ENCODE assay signal across 8 cellular contexts in genomic region chr11:125165111-125165663, GRCh38. TPM values are rescaled to one million over a fixed set of nuclear protein-coding genes. Genes with fewer than 3 reads are reported as not detected.
A peak's percentile ranks its signal among the peaks of the same experiment; 100 is the strongest.
DNase-seq lines count a peak whose midpoint lies in the region; ATAC-seq, FAIRE-seq and TF ChIP-seq lines count a peak whose summit lies in the region.

No MANE protein-coding gene starts in this region.

- H3K4me1 ChIP-seq in Panc1 (ENCODE audit: control insufficient read depth, insufficient read depth, low read length) (no peaks in the 10 kb centered on the region), colonic mucosa (no peaks in the 10 kb centered on the region), thymus (ENCODE audit: control insufficient read depth, insufficient read depth, low read length) (peaks cover 8% of the 10 kb centered on the region)

- H3K4me3 ChIP-seq in Panc1 (ENCODE audit: low read depth in 2 of 2, low read length in 2 of 2): peak overlapping the region; percentile 44 to 51
- peak overlapping the region; percentile 49 for H3K4me3 ChIP-seq in colonic mucosa
- H3K4me3 ChIP-seq in thymus (ENCODE audit: low read length): peak overlapping the region; percentile 47

- intact Hi-C loops in Panc1 (cut with micrococcal nuclease; ENCODE audit: unreplicated experiment): loop anchor here (2.0 kb wide), 1 partner anchor 180 kb away; no protein-coding TSS in a partner anchor
- intact Hi-C loops in colonic mucosa (cut with DNase I): no loop called here

- FAIRE-seq in GM12892 (lab: Jason Lieb, UNC): no peak

- H3K27me3 ChIP-seq in Panc1 (ENCODE audit: control insufficient read depth, insufficient read depth, low read length): peaks cover 10% of the 10 kb centered on the region
- H3K27me3 ChIP-seq in colonic mucosa: peaks cover 33% of the 10 kb centered on the region
- peaks cover 62% of the 10 kb centered on the region for H3K27me3 ChIP-seq in thymus (ENCODE audit: control insufficient read depth, insufficient read depth)

- peak overlapping the region in 1 of 2 donors; percentile 5 for H3K9ac ChIP-seq in colonic mucosa (ENCODE audit: low read depth in 2 of 2, low read length in 2 of 2)

- CTCF ChIA-PET in Panc1 (lab: Charles Lee): interaction anchor here (0.6 to 1.2 kb wide), 4 partner anchors 12 to 181 kb away, joined by 3 to 12 read pairs (median 4); no protein-coding TSS in a partner anchor

- no TSS peak for BruUV-seq in Panc1 (replicated peaks; lab: Mats Ljungman, UMichigan)

- ATAC-seq in Panc1: peak; percentile 74

- no peak for TF ChIP-seq CTCF in Panc1 (IDR thresholded peaks at IDR 0.05)
- TF ChIP-seq CTCF in colonic mucosa (IDR thresholded peaks at IDR 0.05): no peak

- WGBS in thymus: 2% methylated on average over 67 of the region's 67 CpGs

- H3K9me3 ChIP-seq in Panc1 (ENCODE audit: control insufficient read depth, insufficient read depth, low read depth, low read length) (no peaks in the 10 kb centered on the region), colonic mucosa (no peaks in the 10 kb centered on the region), thymus (ENCODE audit: control insufficient read depth) (no peaks in the 10 kb centered on the region)

- POLR2A ChIA-PET in Panc1 (lab: Charles Lee): no interaction called here

- H3K27ac ChIP-seq in Panc1 (ENCODE audit: low read length) (no peak overlapping the region), colonic mucosa (peak overlapping the region; percentile 44), thymus (ENCODE audit: low read depth) (peak overlapping the region; percentile 62)

- TF ChIP-seq POLR2A in GM12892 (IDR thresholded peaks at IDR 0.05; ENCODE audit: low read depth, low read length): no peak

- H3K36me3 ChIP-seq in Panc1 (ENCODE audit: control insufficient read depth, insufficient read depth, low read length): no peaks in the 10 kb centered on the region
- H3K36me3 ChIP-seq in colonic mucosa: no peaks in the 10 kb centered on the region
- H3K36me3 ChIP-seq in thymus (ENCODE audit: control insufficient read depth, insufficient read depth): no peaks in the 10 kb centered on the region

- in situ Hi-C loops in Panc1 (cut with HindIII; ENCODE audit: low pct_unique_long_range_greater_than_20kb, low sequenced_read_pairs): no loop called here

- DNase-seq in 8988T: peak; percentile 93
- DNase-seq in GM12892 (ENCODE audit: insufficient read length): peak; percentile 42
- DNase-seq in Panc1 (ENCODE audit: low read depth, low spot score): no peak
- no peak for DNase-seq in colonic mucosa
- peak; percentile 27 to 41 for DNase-seq in lung microvascular endothelial cell (ENCODE audit: low read depth in 2 of 2)
- no peak for DNase-seq in putamen (ENCODE audit: low spot score)
- DNase-seq in stimulated activated naive CD4-positive, alpha-beta T cell treated with Interleukin-2 at 50 U/mL for 16 hours (lab: John Stamatoyannopoulos, UW): no peak

RNA-seq across cellular contexts. Expression of gene PKNOX2, which starts 0.6 kb away (rescaled TPM):
- polyA plus RNA-seq in GM12892 (2012; ENCODE audit: missing spikeins): not detected
- not detected for total RNA-seq in Panc1 (2021; ENCODE audit: unreplicated experiment)
- polyA plus RNA-seq in Panc1 (2012; ENCODE audit: insufficient read length): 0.07 TPM
- total RNA-seq in colonic mucosa: 1 to 10 TPM in 1 of 2 donors, under 1 TPM in 1; 0.52 to 1.3 TPM
- total RNA-seq in lung microvascular endothelial cell: not detected in 2 replicates
- 2.2 TPM for polyA plus RNA-seq in thymus

RNA-seq across cellular contexts. Expression of gene TMEM218, which starts 53.8 kb away (rescaled TPM):
- 24.7 TPM for polyA plus RNA-seq in GM12892 (2012; ENCODE audit: missing spikeins)
- 26.8 TPM for total RNA-seq in Panc1 (2021; ENCODE audit: unreplicated experiment)
- polyA plus RNA-seq in Panc1 (2012; ENCODE audit: insufficient read length): 29.3 TPM
- 10 to 100 TPM in 1 of 2 donors, 1 to 10 TPM in 1; 8.7 to 17.3 TPM for total RNA-seq in colonic mucosa
- 14.4 and 17.9 TPM in 2 replicates for total RNA-seq in lung microvascular endothelial cell
- 32.2 TPM for polyA plus RNA-seq in thymus

Comparison
In these comparisons a context has a peak if more than half of its experiments do, and no peak if none do; other contexts are left out.
1. DNase-seq: peak in 8988T (single experiment), GM12892 (single experiment) and lung microvascular endothelial cell (2 of 2); none in Panc1 (single experiment), colonic mucosa (single experiment), putamen (single experiment) and stimulated activated naive CD4-positive, alpha-beta T cell treated with Interleukin-2 at 50 U/mL for 16 hours (single experiment).
2. Peak in every context shown above with its lines, with median percentiles within 50 percentile points of each other: H3K4me3 ChIP-seq.